In the genomic region with DNA sequence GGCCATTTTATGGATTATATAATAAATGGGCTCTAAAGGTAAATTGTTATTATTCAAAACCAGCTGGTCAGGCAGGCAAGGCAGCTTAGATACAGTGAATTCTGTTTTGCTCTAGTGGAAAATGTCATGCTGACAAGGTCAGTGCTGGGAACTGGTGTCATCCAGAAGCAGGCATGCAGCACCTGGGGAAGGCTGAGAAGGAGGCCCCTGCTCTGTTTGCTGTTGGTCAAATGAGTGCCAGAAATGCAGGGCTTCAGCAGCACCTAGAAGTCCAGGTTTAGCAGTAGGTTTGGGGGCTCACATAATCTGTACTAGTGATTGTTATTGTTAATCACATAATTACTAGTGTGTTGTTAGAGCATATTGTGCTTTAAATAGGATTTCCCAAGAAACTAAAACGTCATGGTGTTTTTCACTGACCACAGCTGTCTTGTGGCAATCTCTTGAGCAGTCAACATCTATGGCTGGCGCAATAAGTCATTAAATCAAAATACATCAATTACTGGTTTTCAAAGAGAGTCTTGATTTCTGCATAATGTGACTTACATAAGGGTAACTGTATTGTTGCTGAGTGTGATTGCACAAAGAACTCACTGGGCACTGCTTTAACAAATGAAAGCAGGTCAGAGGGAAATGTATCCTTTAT, we compare ENCODE assay signal across 18 cellular contexts.
DNase-seq lines count a peak whose midpoint lies in the region; ATAC-seq and TF ChIP-seq lines count a peak whose summit lies in the region.
"Had no signal": no experiment of that assay in that cellular context is flagged by ENCODE, and none has a peak within 500 bp of the region (broad histone marks: within the 10 kb centered on the region; RNA-seq: fewer than 3 reads in every experiment).

No MANE protein-coding gene starts in this region.

- H3K4ac ChIP-seq in mesendoderm (ENCODE audit: low read depth, low read length), result no peak overlapping the region

- no peak overlapping the region for H2AK5ac ChIP-seq in mesendoderm (ENCODE audit: low read length)

- no peak overlapping the region for H3K27ac Mint-ChIP-seq in GM23338
- no peak overlapping the region for H3K27ac Mint-ChIP-seq in neural progenitor cell
- H3K27ac Mint-ChIP-seq: activated CD4-positive, alpha-beta memory T cell treated with anti-CD3 and anti-CD28 coated beads, Interleukin-2, amount 10 ng/mL, durations not matched to agents 7 days and 5 days had no signal

- H3K79me2 ChIP-seq in GM23338 (replicated peaks; ENCODE audit: insufficient read depth), result no peaks in the 10 kb centered on the region
- H3K79me2 ChIP-seq in mesendoderm (ENCODE audit: control insufficient read depth, insufficient read depth, low read length), result no peaks in the 10 kb centered on the region
- H3K79me2 ChIP-seq in neural progenitor cell (ENCODE audit: low read depth), result no peaks in the 10 kb centered on the region

- TF ChIP-seq POLR2A in tibial nerve (IDR thresholded peaks at IDR 0.05), result no peak

- H3K9ac ChIP-seq in mesendoderm (ENCODE audit: low read length) (no peak overlapping the region), neural progenitor cell (no peak overlapping the region)

- H2AFZ ChIP-seq in GM23338 (peak overlapping the region; percentile 11; the same call in 1 of the 2 replicates), neural progenitor cell (replicated peaks) (no peak overlapping the region)

- no peak overlapping the region for H3K18ac ChIP-seq in mesendoderm (ENCODE audit: low read length)

- H3K4me1 Mint-ChIP-seq in GM23338, result peaks cover 6% of the 10 kb centered on the region; the same call in 2 of the 3 replicates
- peaks cover 14% of the 10 kb centered on the region for H3K4me1 Mint-ChIP-seq in neural progenitor cell
- H3K4me1 Mint-ChIP-seq: activated CD4-positive, alpha-beta memory T cell treated with anti-CD3 and anti-CD28 coated beads, Interleukin-2, amount 10 ng/mL, durations not matched to agents 7 days and 5 days had no signal

- no CpG with 5 or more reads among the region's 2 CpGs for WGBS in mesendoderm (ENCODE audit: extremely low coverage, insufficient coverage, low lambda C conversion rate)
- WGBS in tibial nerve, 2 donors, result 43 to 53% methylated on average over 2 of the region's 2 CpGs

- H3K4me2 ChIP-seq in GM23338 (no peak overlapping the region), mesendoderm (ENCODE audit: low read length) (no peak overlapping the region), neural progenitor cell (no peak overlapping the region)

- TF ChIP-seq EP300 in tibial nerve (IDR thresholded peaks at IDR 0.05), result no peak

- H3K4me3 Mint-ChIP-seq in GM23338 (no peak overlapping the region), neural progenitor cell (no peak overlapping the region)
- H3K4me3 Mint-ChIP-seq: activated CD4-positive, alpha-beta memory T cell treated with anti-CD3 and anti-CD28 coated beads, Interleukin-2, amount 10 ng/mL, durations not matched to agents 7 days and 5 days had no signal

- H3K4me1 ChIP-seq in GM23338 (ENCODE audit: insufficient read depth) (no peaks in the 10 kb centered on the region), mesendoderm (ENCODE audit: control insufficient read depth, low read depth, low read length) (no peaks in the 10 kb centered on the region), neural progenitor cell (peaks cover 9% of the 10 kb centered on the region), tibial nerve (no peaks in the 10 kb centered on the region)
- H3K4me1 ChIP-seq: esophagus muscularis mucosa had no signal

- no peaks in the 10 kb centered on the region for H3K27me3 ChIP-seq in GM23338 (ENCODE audit: insufficient read depth)
- no peaks in the 10 kb centered on the region for H3K27me3 ChIP-seq in mesendoderm (ENCODE audit: insufficient read depth, low read length, poor library complexity)
- no peaks in the 10 kb centered on the region for H3K27me3 ChIP-seq in neural progenitor cell
- H3K27me3 ChIP-seq in tibial nerve, result no peaks in the 10 kb centered on the region
- H3K27me3 ChIP-seq: esophagus muscularis mucosa, ovary had no signal

- H3K9me3 ChIP-seq in neural progenitor cell (ENCODE audit: low read depth) (no peaks in the 10 kb centered on the region), tibial nerve (peaks cover 0 to 6% (median 0%) of the 10 kb centered on the region in 4 donors)
- H3K9me3 ChIP-seq: esophagus muscularis mucosa, ovary had no signal

- no peak overlapping the region for H2BK5ac ChIP-seq in mesendoderm (ENCODE audit: low read length)

- no peak overlapping the region for H2BK15ac ChIP-seq in mesendoderm (replicated peaks; ENCODE audit: low read depth)

- no peak overlapping the region for H2BK120ac ChIP-seq in mesendoderm (ENCODE audit: low read depth, low read length)

- H3K4me3 ChIP-seq in GM23338 (no peak overlapping the region), mesendoderm (ENCODE audit: low read length) (no peak overlapping the region), neural progenitor cell (no peak overlapping the region), tibial nerve (no peak overlapping the region)
- H3K4me3 ChIP-seq: cardiac muscle cell, esophagus muscularis mucosa, GM12878, ovary had no signal

- H3K27me3 Mint-ChIP-seq in GM23338 (ENCODE audit: insufficient read depth, low read depth, poor library complexity), result no peaks in the 10 kb centered on the region
- H3K27me3 Mint-ChIP-seq in neural progenitor cell (ENCODE audit: insufficient read depth, low read depth), result no peaks in the 10 kb centered on the region

- H3K23ac ChIP-seq in mesendoderm (ENCODE audit: low read length), result no peak overlapping the region

- no peaks in the 10 kb centered on the region for H3F3A ChIP-seq in GM23338 (replicated peaks; ENCODE audit: low read depth)
- H3F3A ChIP-seq in neural progenitor cell (ENCODE audit: low read depth), result no peaks in the 10 kb centered on the region

- H3K79me1 ChIP-seq in mesendoderm (ENCODE audit: low read length), result no peaks in the 10 kb centered on the region

- H4K8ac ChIP-seq in mesendoderm (ENCODE audit: low read depth, low read length), result no peak overlapping the region

- H4K5ac ChIP-seq in mesendoderm (ENCODE audit: low read length), result no peak overlapping the region

- TF ChIP-seq CTCF in GM23338 (conservative IDR thresholded peaks at IDR 0.05; ENCODE audit: low read depth in 2 of 2) (no peak), neural progenitor cell (IDR thresholded peaks at IDR 0.05) (no peak), tibial nerve (IDR thresholded peaks at IDR 0.05) (no peak)

- peak overlapping the region; percentile 10 for H3K56ac ChIP-seq in mesendoderm (ENCODE audit: low read length)

- no peaks in the 10 kb centered on the region for H3K36me3 ChIP-seq in GM23338 (ENCODE audit: insufficient read depth)
- H3K36me3 ChIP-seq in mesendoderm (ENCODE audit: control insufficient read depth, insufficient read depth, low read length), result no peaks in the 10 kb centered on the region
- H3K36me3 ChIP-seq in neural progenitor cell, result no peaks in the 10 kb centered on the region
- H3K36me3 ChIP-seq in tibial nerve, result no peaks in the 10 kb centered on the region
- H3K36me3 ChIP-seq: cardiac muscle cell, esophagus muscularis mucosa, ovary, WERI-Rb-1 had no signal

- DNase-seq in GM23338 (ENCODE audit: low spot score) (peak; percentile 28), NCI-H146 treated with DMSO at 0.1 percent for 48 hours (lab: John Stamatoyannopoulos, UW; ENCODE audit: unreplicated experiment) (peak; percentile 70), NOMO-1 treated with dmso at 0.1 percent for 144 hours (lab: John Stamatoyannopoulos, UW; ENCODE audit: unreplicated experiment) (peak; percentile 28), mesendoderm (peak; percentile 14), neural progenitor cell (ENCODE audit: low spot score) (no peak), tibial nerve (ENCODE audit: low spot score in 2 of 2) (no peak)
- DNase-seq in activated CD4-positive, alpha-beta T cell treated with anti-CD3 and anti-CD28 coated beads for 1 hour, result no peak
- DNase-seq: activated CD4-positive, alpha-beta memory T cell treated with anti-CD3 and anti-CD28 coated beads, Interleukin-2, amount 10 ng/mL, durations not matched to agents 7 days and 5 days; activated T-cell treated with anti-CD3 and anti-CD28 coated beads, Interleukin-2, amount 50 U/mL, for 48 hours; NK-92 treated with Interleukin-12 subunit alpha and Interleukin-12 subunit beta, amount 100 ng/mL, for 24 hours; ovary; small intestine; WERI-Rb-1 had no signal

- no peaks in the 10 kb centered on the region for H3K9me3 Mint-ChIP-seq in GM23338
- H3K9me3 Mint-ChIP-seq in neural progenitor cell, result no peaks in the 10 kb centered on the region
- H3K9me3 Mint-ChIP-seq: activated CD4-positive, alpha-beta memory T cell treated with anti-CD3 and anti-CD28 coated beads, Interleukin-2, amount 10 ng/mL, durations not matched to agents 7 days and 5 days had no signal

- H4K20me1 ChIP-seq in GM23338 (replicated peaks; ENCODE audit: insufficient read depth) (no peaks in the 10 kb centered on the region), neural progenitor cell (ENCODE audit: low read depth) (no peaks in the 10 kb centered on the region)

- H3K27ac ChIP-seq in GM23338 (ENCODE audit: low read depth) (no peak overlapping the region), mesendoderm (ENCODE audit: low read depth, low read length) (no peak overlapping the region), neural progenitor cell (no peak overlapping the region), tibial nerve (no peak overlapping the region)
- H3K27ac ChIP-seq: cardiac muscle cell, esophagus muscularis mucosa, ovary, WERI-Rb-1 had no signal

- H3K9me2 ChIP-seq in GM23338 (ENCODE audit: insufficient read depth), result no peaks in the 10 kb centered on the region; the same call in 1 of the 2 replicates

- H3K36me3 Mint-ChIP-seq in GM23338 (ENCODE audit: low read depth) (no peaks in the 10 kb centered on the region), neural progenitor cell (no peaks in the 10 kb centered on the region)

- ATAC-seq in GM23338 (peak; percentile 75), HG02852 (IDR thresholded peaks at IDR 0.05; ENCODE audit: unreplicated experiment) (no peak)
- ATAC-seq: GM12878, Right ventricle myocardium inferior had no signal

Comparison
In these comparisons a context has a peak if more than half of its experiments do, and no peak if none do; other contexts are left out.
1. DNase-seq: peak in GM23338 (single experiment), NCI-H146 treated with DMSO at 0.1 percent for 48 hours (single experiment), NOMO-1 treated with dmso at 0.1 percent for 144 hours (single experiment) and mesendoderm (single experiment); none in neural progenitor cell (single experiment), tibial nerve (0 of 2) and activated CD4-positive, alpha-beta T cell treated with anti-CD3 and anti-CD28 coated beads for 1 hour (single experiment).